10 cellular contexts compared by ENCODE assay signal in genomic region chr18:58196164-58196563, GRCh38.
DNase-seq lines count a peak whose midpoint lies in the region; TF ChIP-seq lines count a peak whose summit lies in the region.
"Had no signal": no experiment of that assay in that cellular context is flagged by ENCODE, and none has a peak within 500 bp of the region (broad histone marks: within the 10 kb centered on the region; RNA-seq: fewer than 3 reads in every experiment).

No MANE protein-coding gene starts in this region.

- H3K9me3 Mint-ChIP-seq in nephron = no peaks in the 10 kb centered on the region
- H3K9me3 Mint-ChIP-seq: activated naive CD4-positive, alpha-beta T cell treated with anti-CD3 and anti-CD28 coated beads, Interleukin-2, amount 50 U/mL, for 72 hours; T-helper 2 cell treated with Interferon-gamma antibody and Interleukin-4, amounts not matched to agents 5 μg/mL and 100 μg/mL, for 36 hours had no signal

- H3K9ac ChIP-seq in endocrine pancreas (ENCODE audit: control insufficient read depth, insufficient read depth, low read length) = no peak overlapping the region

- no peaks in the 10 kb centered on the region for H3K9me3 ChIP-seq in endocrine pancreas (ENCODE audit: control insufficient read depth, low read length)

- H3K27ac Mint-ChIP-seq in nephron = peak overlapping the region; percentile 48 to 85 (median 83)
- H3K27ac Mint-ChIP-seq: T-helper 2 cell treated with Interferon-gamma antibody and Interleukin-4, amounts not matched to agents 5 μg/mL and 100 μg/mL, for 36 hours had no signal

- DNase-seq in EL (peak; percentile 42), LNCaP clone FGC (ENCODE audit: low read depth) (no peak), NCI-H1436 (lab: John Stamatoyannopoulos, UW) (no peak), epidermal melanocyte (ENCODE audit: insufficient read length, low spot score) (no peak), OCI-M2 (lab: John Stamatoyannopoulos, UW; ENCODE audit: unreplicated experiment) (no peak)
- no peak for DNase-seq in central memory CD4-positive, alpha-beta T cell

- H3K4me1 ChIP-seq in endocrine pancreas (ENCODE audit: control insufficient read depth, insufficient read depth, low read length) = no peaks in the 10 kb centered on the region

- peak overlapping the region; percentile 80 to 89 (median 87) for H3K4me3 Mint-ChIP-seq in nephron

- peaks cover 35% of the 10 kb centered on the region for H3K4me1 Mint-ChIP-seq in nephron

- TF ChIP-seq CTCF in LNCaP clone FGC (IDR thresholded peaks at IDR 0.05; ENCODE audit: control insufficient read depth, extremely low read depth, insufficient read depth) (no peak), nephron (IDR thresholded peaks at IDR 0.05; ENCODE audit: unreplicated experiment in 3 of 3) (no peak)

- no peaks in the 10 kb centered on the region for H3K27me3 ChIP-seq in endocrine pancreas (ENCODE audit: control insufficient read depth, insufficient read depth, low read length)

- H3K36me3 ChIP-seq in endocrine pancreas (ENCODE audit: control insufficient read depth, insufficient read depth, low read length) = no peaks in the 10 kb centered on the region

- H3K36me3 Mint-ChIP-seq in nephron (ENCODE audit: low read depth) = no peaks in the 10 kb centered on the region
- H3K36me3 Mint-ChIP-seq: activated naive CD4-positive, alpha-beta T cell treated with anti-CD3 and anti-CD28 coated beads, Interleukin-2, amount 50 U/mL, for 72 hours had no signal

- H3K27me3 Mint-ChIP-seq in nephron (ENCODE audit: low read depth) = peaks cover 10% of the 10 kb centered on the region

- H3K4me3 ChIP-seq in LNCaP clone FGC (ENCODE audit: low read depth, low read length) (peak overlapping the region; percentile 43), endocrine pancreas (ENCODE audit: control insufficient read depth, insufficient read depth, low read length) (peak overlapping the region; percentile 78)
